18 cellular contexts compared by ENCODE assay signal in genomic region chr1:27862004-27862403, GRCh38. TPM values are rescaled to one million over a fixed set of nuclear protein-coding genes. Genes with fewer than 3 reads are reported as not detected.
A peak's percentile ranks its signal among the peaks of the same experiment; 100 is the strongest.
DNase-seq lines count a peak whose midpoint lies in the region; ATAC-seq and TF ChIP-seq lines count a peak whose summit lies in the region.
"Had no signal": no experiment of that assay in that cellular context is flagged by ENCODE, and none has a peak within 500 bp of the region (broad histone marks: within the 10 kb centered on the region; RNA-seq: fewer than 3 reads in every experiment).

No MANE protein-coding gene starts in this region.

- H3K14ac ChIP-seq in neuronal stem cell (ENCODE audit: low read length), result no peak overlapping the region

- H4K8ac ChIP-seq in neuronal stem cell (ENCODE audit: low read depth, low read length), result no peak overlapping the region

- H3K79me1 ChIP-seq in neuronal stem cell (ENCODE audit: low read depth, low read length), result no peaks in the 10 kb centered on the region

- H3K27me3 ChIP-seq in heart left ventricle (no peaks in the 10 kb centered on the region), neuronal stem cell (ENCODE audit: control insufficient read depth in 3 of 3, insufficient read depth in 3 of 3, low read depth in 1 of 3, low read length in 3 of 3) (no peaks in the 10 kb centered on the region), upper lobe of right lung (no peaks in the 10 kb centered on the region)
- H3K27me3 ChIP-seq: gastroesophageal sphincter, vagina had no signal

- TF ChIP-seq CTCF in heart left ventricle (IDR thresholded peaks at IDR 0.05) (no peak), coronary artery (IDR thresholded peaks at IDR 0.05) (no peak), upper lobe of right lung (IDR thresholded peaks at IDR 0.05) (no peak)

- H3K36me3 ChIP-seq in heart left ventricle, result no peaks in the 10 kb centered on the region
- H3K36me3 ChIP-seq in neuronal stem cell (replicated peaks in 1 of 2; ENCODE audit: control insufficient read depth in 2 of 2, insufficient read depth in 2 of 2, low read length in 2 of 2), result no peaks in the 10 kb centered on the region
- no peaks in the 10 kb centered on the region for H3K36me3 ChIP-seq in upper lobe of right lung
- H3K36me3 ChIP-seq: gastroesophageal sphincter, vagina had no signal

- H3K27ac ChIP-seq in heart left ventricle, result peak overlapping the region in 6 of 12 donors; percentile 10 to 94 (median 52)
- peak overlapping the region in 1 of 2 donors; percentile 79 for H3K27ac ChIP-seq in coronary artery
- H3K27ac ChIP-seq in neuronal stem cell (replicated peaks; ENCODE audit: low read length), result no peak overlapping the region
- H3K27ac ChIP-seq in upper lobe of right lung, result peak overlapping the region; percentile 86
- H3K27ac ChIP-seq: C4-2B, vagina had no signal

- peaks cover 0 to 68% (median 4%) of the 10 kb centered on the region in 12 donors for H3K4me1 ChIP-seq in heart left ventricle
- peaks cover 6 to 14% of the 10 kb centered on the region in 2 donors for H3K4me1 ChIP-seq in neuronal stem cell (ENCODE audit: control insufficient read depth in 2 of 2, insufficient read depth in 1 of 2, low read depth in 1 of 2, low read length in 2 of 2)
- peaks cover 3% of the 10 kb centered on the region for H3K4me1 ChIP-seq in upper lobe of right lung

- no peak overlapping the region for H4K91ac ChIP-seq in neuronal stem cell (ENCODE audit: low read depth, low read length, poor library complexity)

- peak overlapping the region; percentile 30 for H2BK15ac ChIP-seq in neuronal stem cell (ENCODE audit: low read length)

- H3K9ac ChIP-seq in neuronal stem cell (ENCODE audit: low read depth, low read length, poor library complexity), result no peak overlapping the region

- H3K4me2 ChIP-seq in neuronal stem cell (ENCODE audit: insufficient read depth, low read length, poor library complexity, severe bottlenecking), result no peak overlapping the region

- H3K4me3 ChIP-seq in heart left ventricle, result peak overlapping the region in 1 of 12 donors; percentile 28
- peak overlapping the region; percentile 28 for H3K4me3 ChIP-seq in coronary artery
- no peak overlapping the region for H3K4me3 ChIP-seq in neuronal stem cell (ENCODE audit: low read length in 2 of 2)
- no peak overlapping the region for H3K4me3 ChIP-seq in upper lobe of right lung
- H3K4me3 ChIP-seq: gastroesophageal sphincter, vagina had no signal

- H2BK12ac ChIP-seq in neuronal stem cell (ENCODE audit: low read length), result no peak overlapping the region

- H3K18ac ChIP-seq in neuronal stem cell (ENCODE audit: low read length), result no peak overlapping the region

- H3K23ac ChIP-seq in neuronal stem cell (ENCODE audit: low read depth, low read length, poor library complexity), result peak overlapping the region; percentile 25

- H2BK120ac ChIP-seq in neuronal stem cell (ENCODE audit: low read depth, low read length), result no peak overlapping the region

- peak overlapping the region; percentile 91 for H2AK5ac ChIP-seq in neuronal stem cell (ENCODE audit: low read depth, low read length)

- no peaks in the 10 kb centered on the region for H3K9me3 ChIP-seq in heart left ventricle
- H3K9me3 ChIP-seq in neuronal stem cell (replicated peaks in 1 of 2; ENCODE audit: control insufficient read depth in 2 of 2, insufficient read depth in 1 of 2, low read depth in 1 of 2, low read length in 2 of 2), result no peaks in the 10 kb centered on the region
- no peaks in the 10 kb centered on the region for H3K9me3 ChIP-seq in upper lobe of right lung
- H3K9me3 ChIP-seq: gastroesophageal sphincter, vagina had no signal

- no peak for TF ChIP-seq POLR2A in heart left ventricle (IDR thresholded peaks at IDR 0.05)

- no peak overlapping the region for H3K4ac ChIP-seq in neuronal stem cell (ENCODE audit: low read length)

- ATAC-seq in left cardiac atrium (no peak), heart left ventricle (no peak), upper lobe of right lung (no peak)
- ATAC-seq: gastroesophageal sphincter had no signal

- intact Hi-C loops in left cardiac atrium (cut with DNase I), result loop anchor here (5.0 to 10.0 kb wide), 2 partner anchors 113 to 115 kb away; no protein-coding TSS in a partner anchor
- intact Hi-C loops in heart left ventricle (cut with DNase I), result loop anchor here in 5 of 10 donors (5.0 to 10.0 kb wide), 5 partner anchors 115 to 345 kb away; no protein-coding TSS in a partner anchor
- intact Hi-C loops in upper lobe of right lung (cut with DNase I), result loop anchor here (10.0 kb wide), 1 partner anchor 113 kb away; no protein-coding TSS in a partner anchor

- DNase-seq in left cardiac atrium (peak; percentile 4), heart left ventricle (no peak), coronary artery (ENCODE audit: low spot score) (no peak), neuronal stem cell (ENCODE audit: low spot score) (no peak), upper lobe of right lung (no peak), RPMI8226 (no peak), NCI-H82 treated with DMSO at 0.1 percent for 48 hours (lab: John Stamatoyannopoulos, UW; ENCODE audit: unreplicated experiment) (no peak)
- DNase-seq in stimulated activated CD4-positive, alpha-beta T cell treated with anti-CD3 and anti-CD28 coated beads, Interleukin-4, amount 100 ng/mL, for 1 hour, result no peak
- DNase-seq: activated CD4-positive, alpha-beta T cell treated with anti-CD3 and anti-CD28 coated beads, Interleukin-2, amount 10 ng/mL, durations not matched to agents 7 days and 5 days; activated gamma-delta T cell treated with Interleukin-2 at 50 U/mL for 16 hours; amygdala; erythroblast; KG1; NCI-H1694; NCI-H526 treated with DMSO at 0.1 percent for 48 hours had no signal

- H2BK5ac ChIP-seq in neuronal stem cell (ENCODE audit: low read length), result no peak overlapping the region

- WGBS in heart left ventricle, 4 donors, result 82 to 89% (median 87%) methylated on average over 3 of the region's 3 CpGs
- no CpG with 5 or more reads among the region's 3 CpGs for WGBS in neuronal stem cell (ENCODE audit: extremely low coverage in 2 of 2, insufficient read length in 2 of 2, insufficient replicate concordance in 1 of 2), 2 donors

- H2AFZ ChIP-seq in neuronal stem cell (ENCODE audit: low read length), result peak overlapping the region; percentile 83

RNA-seq across cellular contexts. Expression of gene THEMIS2, which starts 10.3 kb away (rescaled TPM):
- total RNA-seq in left cardiac atrium (10 to 100 TPM; 12.0 to 15.6 TPM), heart left ventricle (10 to 100 TPM in 3 of 9 donors, 1 to 10 TPM in 6; 1.7 to 50.8 (median 6.1) TPM), upper lobe of right lung (89.6 TPM)
- polyA plus RNA-seq in heart left ventricle, result 1 to 10 TPM; 3.4 to 7.3 TPM
- 3.3 TPM for polyA plus RNA-seq in neuronal stem cell (2013, experiment 1 of 2)
- 3.7 TPM for polyA plus RNA-seq in neuronal stem cell (2013, experiment 2 of 2)

RNA-seq across cellular contexts. Expression of gene PPP1R8, which starts 31.4 kb away (rescaled TPM):
- 10 to 100 TPM; 25.0 TPM for total RNA-seq in left cardiac atrium
- 10 to 100 TPM; 21.4 to 31.8 (median 25.1) TPM for total RNA-seq in heart left ventricle
- polyA plus RNA-seq in heart left ventricle, result 10 to 100 TPM; 13.3 to 32.9 TPM
- 48.8 TPM for polyA plus RNA-seq in neuronal stem cell (2013, experiment 1 of 2)
- 47.3 TPM for polyA plus RNA-seq in neuronal stem cell (2013, experiment 2 of 2)
- 33.0 TPM for total RNA-seq in upper lobe of right lung

RNA-seq across cellular contexts. Expression of gene RPA2, which starts 52.4 kb away (rescaled TPM):
- 10 to 100 TPM; 25.2 to 29.9 TPM for total RNA-seq in left cardiac atrium
- total RNA-seq in heart left ventricle, result 10 to 100 TPM; 14.6 to 57.4 (median 27.1) TPM
- 10 to 100 TPM; 21.6 to 39.8 TPM for polyA plus RNA-seq in heart left ventricle
- 53.8 TPM for polyA plus RNA-seq in neuronal stem cell (2013, experiment 1 of 2)
- polyA plus RNA-seq in neuronal stem cell (2013, experiment 2 of 2), result 52.0 TPM
- 22.4 TPM for total RNA-seq in upper lobe of right lung
